In the genomic region with DNA sequence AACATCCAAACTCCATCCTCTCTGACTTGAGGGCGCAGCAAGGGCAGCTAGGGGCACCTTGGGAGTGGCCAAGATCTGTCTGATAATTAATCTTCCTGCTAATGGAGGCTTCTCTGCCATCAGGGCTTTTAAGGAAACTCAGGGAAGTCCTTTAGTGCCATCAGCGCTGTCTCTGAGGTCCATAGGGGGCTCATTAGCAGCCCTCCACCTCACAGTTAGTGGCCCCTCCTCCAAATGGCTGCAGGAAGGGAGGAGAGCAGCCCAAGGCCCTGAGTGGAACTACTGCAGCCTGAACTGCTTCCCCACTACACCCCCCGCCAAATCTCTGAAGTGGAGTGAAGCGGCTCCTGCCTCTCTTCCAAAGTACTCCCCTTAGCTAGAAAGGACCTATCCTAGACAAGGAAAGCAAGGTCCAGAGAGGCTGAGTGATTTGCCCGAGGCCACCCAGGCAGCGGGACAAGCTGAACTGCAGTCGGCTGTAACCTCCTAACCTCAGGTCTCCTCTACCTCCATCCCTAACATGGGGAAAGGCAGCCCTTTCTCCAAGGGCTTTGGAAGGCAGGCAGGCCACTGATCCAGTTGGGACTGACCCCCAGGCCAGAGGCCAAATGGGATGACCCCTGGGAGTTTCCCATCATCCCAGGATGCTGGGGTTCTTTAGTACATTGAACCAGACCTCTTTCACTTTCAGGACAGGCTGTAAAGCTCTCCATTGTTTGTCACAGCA, we compare ENCODE assay signal across 18 cellular contexts. TPM values are rescaled to one million over a fixed set of nuclear protein-coding genes. Genes with fewer than 3 reads are reported as not detected.
DNase-seq lines count a peak whose midpoint lies in the region; FAIRE-seq and TF ChIP-seq lines count a peak whose summit lies in the region.
"Had no signal": no experiment of that assay in that cellular context is flagged by ENCODE, and none has a peak within 500 bp of the region (broad histone marks: within the 10 kb centered on the region; RNA-seq: fewer than 3 reads in every experiment).

No MANE protein-coding gene starts in this region.

- FAIRE-seq in GM12892 (lab: Jason Lieb, UNC) = peak; percentile 38
- FAIRE-seq: H54 had no signal

- peaks cover 16% of the 10 kb centered on the region for H3K23me2 ChIP-seq in H9 (ENCODE audit: insufficient read length, low read depth, low read length, poor library complexity, severe bottlenecking)

- H2BK20ac ChIP-seq in H9 (ENCODE audit: low read depth, low read length, poor library complexity, severe bottlenecking) = no peak overlapping the region

- no peak for TF ChIP-seq CTCF in H9 (conservative IDR thresholded peaks at IDR 0.05)

- H3K18ac ChIP-seq in H9 (ENCODE audit: insufficient read length, low read depth, low read length) (no peak overlapping the region), mesenchymal stem cell (ENCODE audit: low read depth in 1 of 2, low read length in 2 of 2) (no peak overlapping the region)

- H3K36me3 Mint-ChIP-seq in H9 (ENCODE audit: insufficient read depth in 1 of 3, low read depth in 3 of 3) = no peaks in the 10 kb centered on the region; a peak in 1 of 7 replicates

- WGBS in H9 (ENCODE audit: extremely low coverage, insufficient read length, low lambda C conversion rate) = no CpG with 5 or more reads among the region's 7 CpGs
- WGBS in mesenchymal stem cell = 67% methylated on average over 7 of the region's 7 CpGs

- H3K4me2 ChIP-seq in H9 (ENCODE audit: insufficient read depth, insufficient read length, low read length) = no peak overlapping the region
- H3K4me2 ChIP-seq in mesenchymal stem cell (ENCODE audit: low read length, poor library complexity, severe bottlenecking) = no peak overlapping the region

- peaks cover 54 to 65% of the 10 kb centered on the region in 2 experiments for H3K4me1 Mint-ChIP-seq in H9

- no peak overlapping the region for H3K27ac Mint-ChIP-seq in H9
- H3K27ac Mint-ChIP-seq: CD4-positive, alpha-beta T cell; T-helper 17 cell had no signal

- H3K14ac ChIP-seq in H9 (ENCODE audit: insufficient read depth, low read length) (no peak overlapping the region), mesenchymal stem cell (ENCODE audit: low read length in 2 of 2) (no peak overlapping the region)

- peaks cover 7% of the 10 kb centered on the region; the same call in 1 of the 2 replicates for H3K27me3 ChIP-seq in H9 (ENCODE audit: insufficient read depth, low read length)
- H3K27me3 ChIP-seq in mesenchymal stem cell (ENCODE audit: control insufficient read depth in 1 of 2, insufficient read depth in 1 of 2, low read length in 2 of 2) = peaks cover 0 to 23% of the 10 kb centered on the region in 2 experiments

- H3K79me2 ChIP-seq in H9 (ENCODE audit: insufficient read depth, low read length) = no peaks in the 10 kb centered on the region

- H3K4me3 ChIP-seq in mesenchymal stem cell (ENCODE audit: insufficient read depth in 1 of 2, low read depth in 1 of 2, low read length in 2 of 2) = no peak overlapping the region

- no peaks in the 10 kb centered on the region for H4K20me1 ChIP-seq in H9 (ENCODE audit: control insufficient read depth, insufficient read depth, insufficient read length)

- H2AFZ ChIP-seq in H9 (ENCODE audit: low read length) = no peak overlapping the region
- no peak overlapping the region for H2AFZ ChIP-seq in mesenchymal stem cell (ENCODE audit: low read depth, low read length)

- H2AK5ac ChIP-seq in H9 (ENCODE audit: insufficient read length, low read length) (no peak overlapping the region), mesenchymal stem cell (ENCODE audit: low read length, severe bottlenecking) (peak overlapping the region; percentile 74)

- H4K5ac ChIP-seq in H9 (ENCODE audit: insufficient read length, low read depth, low read length) = no peak overlapping the region

- no peak overlapping the region for H3K23ac ChIP-seq in H9 (ENCODE audit: insufficient read length, low read depth, low read length)
- H3K23ac ChIP-seq in mesenchymal stem cell (ENCODE audit: low read length in 2 of 2) = no peak overlapping the region

- H3K27me3 Mint-ChIP-seq in H9 (ENCODE audit: low read depth) = peaks cover 78% of the 10 kb centered on the region

- H2BK12ac ChIP-seq in H9 (ENCODE audit: insufficient read length, low read depth, low read length) (no peak overlapping the region), mesenchymal stem cell (ENCODE audit: low read length in 2 of 2) (no peak overlapping the region)

- H3K27ac ChIP-seq in H9 (ENCODE audit: insufficient read length, low read depth, low read length) (no peak overlapping the region), mesenchymal stem cell (ENCODE audit: low read length, poor library complexity, severe bottlenecking) (no peak overlapping the region)

- H3T11ph ChIP-seq in H9 (ENCODE audit: low read length) = no peak overlapping the region

- H2BK5ac ChIP-seq in H9 (ENCODE audit: insufficient read length, low read length) = no peak overlapping the region
- no peak overlapping the region for H2BK5ac ChIP-seq in mesenchymal stem cell (ENCODE audit: low read depth, low read length, poor library complexity, severe bottlenecking)

- H3K36me3 ChIP-seq in mesenchymal stem cell (ENCODE audit: control insufficient read depth in 1 of 2, insufficient read depth in 2 of 2, low read depth in 1 of 2, low read length in 2 of 2) = no peaks in the 10 kb centered on the region

- H4K91ac ChIP-seq in H9 (ENCODE audit: insufficient read length, low read depth, low read length) (no peak overlapping the region), mesenchymal stem cell (ENCODE audit: low read length) (no peak overlapping the region)

- H3K79me1 ChIP-seq in H9 (ENCODE audit: insufficient read depth, low read depth, low read length, poor library complexity, severe bottlenecking) (no peaks in the 10 kb centered on the region), mesenchymal stem cell (replicated peaks; ENCODE audit: low read length, poor library complexity, severe bottlenecking) (no peaks in the 10 kb centered on the region)

- peaks cover 13% of the 10 kb centered on the region for H3K4me1 ChIP-seq in H9 (ENCODE audit: insufficient read depth, low read length)
- peaks cover 51% of the 10 kb centered on the region for H3K4me1 ChIP-seq in mesenchymal stem cell (ENCODE audit: control insufficient read depth, insufficient read depth, low read depth, low read length)

- H3K56ac ChIP-seq in H9 (ENCODE audit: insufficient read length, low read depth, low read length) = no peak overlapping the region

- H3K4ac ChIP-seq in H9 (ENCODE audit: low read depth, low read length) = no peak overlapping the region
- H3K4ac ChIP-seq in mesenchymal stem cell (ENCODE audit: low read depth in 1 of 2, low read length in 2 of 2) = no peak overlapping the region

- H3K9ac ChIP-seq in H9 (ENCODE audit: extremely low read depth, insufficient read length, low read length) = no peak overlapping the region
- no peak overlapping the region for H3K9ac ChIP-seq in mesenchymal stem cell (ENCODE audit: low read length)

- no peak overlapping the region for H2BK120ac ChIP-seq in H9 (ENCODE audit: low read depth, low read length, poor library complexity, severe bottlenecking)
- no peak overlapping the region for H2BK120ac ChIP-seq in mesenchymal stem cell (ENCODE audit: low read depth, low read length)

- H3K9me3 ChIP-seq in H9 (ENCODE audit: control insufficient read depth, low read depth, low read length) = no peaks in the 10 kb centered on the region
- H3K9me3 ChIP-seq in mesenchymal stem cell (ENCODE audit: control insufficient read depth, low read length) = no peaks in the 10 kb centered on the region

- H3K4me3 Mint-ChIP-seq in H9 = no peak overlapping the region; a peak in 1 of 5 replicates
- H3K4me3 Mint-ChIP-seq: CD4-positive, alpha-beta T cell; T-helper 17 cell had no signal

- no peaks in the 10 kb centered on the region; a peak in 1 of 5 replicates for H3K9me3 Mint-ChIP-seq in H9
- H3K9me3 Mint-ChIP-seq: CD4-positive, alpha-beta T cell had no signal

- no peak for DNase-seq in GM12892 (ENCODE audit: insufficient read length)
- DNase-seq in H9 = peak; percentile 37
- DNase-seq in NCI-H2171 (lab: John Stamatoyannopoulos, UW) = peak; percentile 77
- no peak for DNase-seq in mesenchymal stem cell
- DNase-seq in HT-29 (ENCODE audit: low spot score) = no peak
- no peak for DNase-seq in NCI-H1092 (lab: John Stamatoyannopoulos, UW)
- no peak for DNase-seq in D341Med (ENCODE audit: low spot score)
- DNase-seq: ACHN; Calu3; CD4-positive, alpha-beta T cell; IMR-90; MV-4-11; NCI-H146; NCI-H2081; RPMI8226; SIG-M5; T-helper 17 cell had no signal

- H4K8ac ChIP-seq in H9 (replicated peaks; ENCODE audit: insufficient read length, low read depth, low read length) (no peak overlapping the region), mesenchymal stem cell (ENCODE audit: low read length) (no peak overlapping the region)

- H2BK15ac ChIP-seq in H9 (ENCODE audit: low read depth, low read length) (no peak overlapping the region), mesenchymal stem cell (ENCODE audit: low read depth, poor library complexity, severe bottlenecking) (no peak overlapping the region)

- no peak for TF ChIP-seq POLR2A in GM12892 (IDR thresholded peaks at IDR 0.05; ENCODE audit: low read depth, low read length)

RNA-seq across cellular contexts. Expression of a gene that starts 39.5 kb away (rescaled TPM):
- polyA plus RNA-seq in GM12892 (2012; ENCODE audit: missing spikeins) = 44.3 TPM
- 56.7 and 57.7 TPM in 2 replicates for total RNA-seq in H9 (2021)
- 84.2 TPM for polyA plus RNA-seq in mesenchymal stem cell (2013, experiment 1 of 2)
- polyA plus RNA-seq in mesenchymal stem cell (2013, experiment 2 of 2) = 86.1 TPM
- 16.8 and 19.6 TPM in 2 replicates for total RNA-seq in HT-29 (2014; rRNA removed; shearing (Covaris generic))

Comparison
In these comparisons a context has a peak if more than half of its experiments do, and no peak if none do; other contexts are left out.
1. DNase-seq: peak in H9 (single experiment) and NCI-H2171 (single experiment); none in GM12892 (single experiment), mesenchymal stem cell (single experiment), HT-29 (single experiment), NCI-H1092 (single experiment) and D341Med (single experiment).